ENCODE assay signal across 1 cellular context in the genomic region with DNA sequence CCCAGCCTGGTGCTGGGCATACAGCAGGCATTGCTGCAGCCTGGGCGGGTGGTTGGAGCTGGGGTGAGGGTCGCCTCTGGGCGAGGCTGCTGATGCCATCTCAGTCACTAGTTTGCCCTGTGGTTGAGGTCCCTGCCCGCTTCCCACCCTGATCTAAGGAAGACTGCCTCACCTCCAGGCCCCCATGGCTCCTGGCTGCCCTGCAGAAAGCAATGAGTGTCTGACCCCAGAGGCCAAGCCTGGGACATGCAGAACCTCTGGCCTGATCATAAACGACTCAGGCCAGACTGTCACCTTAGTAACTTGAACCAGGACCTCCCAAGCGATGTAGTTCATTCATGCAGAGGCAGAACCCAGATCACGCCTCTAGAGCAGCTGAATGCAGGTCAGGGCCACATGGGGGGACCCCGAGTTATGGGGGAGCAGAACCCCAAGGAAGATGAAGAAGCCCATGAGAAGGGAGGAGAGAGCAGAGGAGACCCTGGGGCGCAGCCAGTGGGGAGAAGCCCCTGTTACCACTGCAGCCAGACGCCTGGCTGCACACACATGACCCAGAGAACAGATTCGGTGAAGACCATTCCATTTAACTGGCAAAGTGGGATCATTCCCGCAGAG.
TF ChIP-seq lines count a peak whose summit lies in the region.

No MANE protein-coding gene starts in this region.

TF ChIP-seq in K562, 482 proteins besides CTCF, POLR2A, EP300 and RAD21:
- TF ChIP-seq EZH2 (IDR thresholded peaks at IDR 0.05; ENCODE audit: borderline replicate concordance, low read depth, low read length) (no peak), ETV1 (tag; conservative IDR thresholded peaks at IDR 0.05; ENCODE audit: low read depth) (no peak)
